29 cellular contexts compared by ENCODE assay signal in the genomic region with DNA sequence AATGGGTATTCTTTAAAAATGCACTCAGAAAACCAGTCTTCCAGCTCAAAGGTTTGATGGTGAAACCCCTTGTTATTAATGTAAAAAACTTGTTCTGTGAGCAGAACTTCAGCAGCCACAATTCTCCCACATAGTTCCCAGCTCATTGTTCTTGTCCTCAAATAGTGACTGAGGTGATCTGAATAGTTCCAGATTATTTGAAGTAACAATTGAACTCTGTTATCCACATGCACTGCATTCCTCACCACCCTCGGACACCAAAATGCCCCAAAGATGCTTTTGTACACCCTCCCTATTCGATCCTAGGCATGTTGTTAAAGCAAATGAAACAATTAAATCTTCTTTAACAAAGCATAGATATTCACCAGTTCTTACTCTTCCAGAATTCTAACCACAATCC.
"Had no signal": no experiment of that assay in that cellular context is flagged by ENCODE, and none has a peak within 500 bp of the region (broad histone marks: within the 10 kb centered on the region; RNA-seq: fewer than 3 reads in every experiment).

No MANE protein-coding gene starts in this region.

- H3K4me1 ChIP-seq: colonic mucosa, gastroesophageal sphincter, tibial nerve had no signal

- DNase-seq: activated CD4-positive, alpha-beta memory T cell treated with anti-CD3 and anti-CD28 coated beads, Interleukin-2, amount 10 ng/mL, durations not matched to agents 7 days and 5 days; activated CD4-positive, alpha-beta T cell treated with anti-CD3 and anti-CD28 coated beads for 48 hours; activated naive CD8-positive, alpha-beta T cell treated with anti-CD3 and anti-CD28 coated beads, Interleukin-2, amount 50 U/mL, for 24 hours; activated T-cell treated with anti-CD3 and anti-CD28 coated beads, Interleukin-2, amount 50 U/mL, for 48 hours; amygdala; colonic mucosa; effector CD8-positive, alpha-beta T cell; islet precursor cell; left cardiac atrium; left ventricle myocardium superior; naive thymus-derived CD8-positive, alpha-beta T cell; SK-N-SH; small intestine; stimulated activated CD4-positive, alpha-beta T cell treated with anti-CD3 and anti-CD28 coated beads, Interleukin-4, amount 100 ng/mL, for 4 hours; stimulated activated CD8-positive, alpha-beta memory T cell treated with anti-CD3 and anti-CD28 coated beads, Interleukin-4, amount 100 ng/mL, for 48 hours; stimulated activated naive CD8-positive, alpha-beta T cell treated with anti-CD3 and anti-CD28 coated beads, Interleukin-15, amount 100 ng/mL, for 72 hours; SW 1271; T1000; WERI-Rb-1 had no signal

- H3K27ac Mint-ChIP-seq: activated CD4-positive, alpha-beta memory T cell treated with anti-CD3 and anti-CD28 coated beads, Interleukin-2, amount 10 ng/mL, durations not matched to agents 7 days and 5 days; activated naive CD4-positive, alpha-beta T cell treated with anti-CD3 and anti-CD28 coated beads, Interleukin-2, amount 50 U/mL, for 24 hours; activated naive CD8-positive, alpha-beta T cell treated with anti-CD3 and anti-CD28 coated beads, Interleukin-2, amount 50 U/mL, for 24 hours; activated T-helper 2 cell treated with anti-CD3 and anti-CD28 coated beads, Interferon-gamma antibody, Interleukin-2, Interleukin-4, amounts not matched to agents 10 μg/mL and 5 μg/mL and 100 μg/mL, durations not matched to agents 14 hours and 24 hours and 36 hours; naive thymus-derived CD8-positive, alpha-beta T cell; stimulated activated memory B cell treated with anti-CD40 and anti-IgM and Interleukin-4, amounts not matched to agents 10 μg/mL and 1 μg/mL and 100 μg/mL, for 72 hours; stimulated activated naive CD8-positive, alpha-beta T cell treated with anti-CD3 and anti-CD28 coated beads, Interleukin-15, amount 100 ng/mL, for 72 hours; T-helper 1 cell treated with Interleukin-12 subunit alpha and Interleukin-12 subunit beta and Interleukin-4 antibody, amounts not matched to agents 30 μg/mL and 1 μg/mL, for 36 hours had no signal

- H3K4me3 Mint-ChIP-seq: activated CD4-positive, alpha-beta memory T cell treated with anti-CD3 and anti-CD28 coated beads, Interleukin-2, amount 10 ng/mL, durations not matched to agents 7 days and 5 days; activated naive CD4-positive, alpha-beta T cell treated with anti-CD3 and anti-CD28 coated beads, Interleukin-2, amount 50 U/mL, for 24 hours; activated naive CD8-positive, alpha-beta T cell treated with anti-CD3 and anti-CD28 coated beads, Interleukin-2, amount 50 U/mL, for 24 hours; central memory CD8-positive, alpha-beta T cell; naive thymus-derived CD8-positive, alpha-beta T cell; stimulated activated memory B cell treated with anti-CD40 and anti-IgM and Interleukin-4, amounts not matched to agents 10 μg/mL and 1 μg/mL and 100 μg/mL, for 72 hours; stimulated activated naive CD8-positive, alpha-beta T cell treated with anti-CD3 and anti-CD28 coated beads, Interleukin-15, amount 100 ng/mL, for 72 hours; T-helper 1 cell treated with Interleukin-12 subunit alpha and Interleukin-12 subunit beta and Interleukin-4 antibody, amounts not matched to agents 30 μg/mL and 1 μg/mL, for 36 hours had no signal

- H3K4me3 ChIP-seq: colonic mucosa, gastroesophageal sphincter, hepatocyte, tibial nerve had no signal

- H3K27me3 Mint-ChIP-seq: activated CD4-positive, alpha-beta memory T cell treated with anti-CD3 and anti-CD28 coated beads, Interleukin-2, amount 10 ng/mL, durations not matched to agents 7 days and 5 days; activated naive CD4-positive, alpha-beta T cell treated with anti-CD3 and anti-CD28 coated beads, Interleukin-2, amount 50 U/mL, for 24 hours; activated naive CD8-positive, alpha-beta T cell treated with anti-CD3 and anti-CD28 coated beads, Interleukin-2, amount 50 U/mL, for 24 hours; central memory CD8-positive, alpha-beta T cell; naive thymus-derived CD8-positive, alpha-beta T cell; stimulated activated memory B cell treated with anti-CD40 and anti-IgM and Interleukin-4, amounts not matched to agents 10 μg/mL and 1 μg/mL and 100 μg/mL, for 72 hours; stimulated activated naive CD8-positive, alpha-beta T cell treated with anti-CD3 and anti-CD28 coated beads, Interleukin-15, amount 100 ng/mL, for 72 hours had no signal

- H3K27ac ChIP-seq: colonic mucosa, gastroesophageal sphincter, hepatocyte, tibial nerve, WERI-Rb-1 had no signal

- H3K9ac ChIP-seq: SK-N-SH had no signal

- H3K4me2 ChIP-seq: hepatocyte, SK-N-SH had no signal

- H3K27me3 ChIP-seq: colonic mucosa, gastroesophageal sphincter, hepatocyte, tibial nerve had no signal

- H3K36me3 ChIP-seq: colonic mucosa, gastroesophageal sphincter, tibial nerve, WERI-Rb-1 had no signal

- H3K36me3 Mint-ChIP-seq: activated naive CD4-positive, alpha-beta T cell treated with anti-CD3 and anti-CD28 coated beads, Interleukin-2, amount 50 U/mL, for 24 hours; naive thymus-derived CD8-positive, alpha-beta T cell; stimulated activated memory B cell treated with anti-CD40 and anti-IgM and Interleukin-4, amounts not matched to agents 10 μg/mL and 1 μg/mL and 100 μg/mL, for 72 hours had no signal

- H3K79me2 ChIP-seq: hepatocyte had no signal

- ATAC-seq: activated CD4-positive, CD25-positive, alpha-beta regulatory T cell treated with anti-CD3 and anti-CD28 coated beads, Interleukin-2, amount 50 U/mL, for 24 hours; activated naive CD8-positive, alpha-beta T cell treated with anti-CD3 and anti-CD28 coated beads, Interleukin-2, amount 50 U/mL, for 24 hours; gastroesophageal sphincter; left cardiac atrium; left ventricle myocardium superior; naive thymus-derived CD8-positive, alpha-beta T cell; sciatic nerve; stimulated activated memory B cell treated with anti-CD40 and anti-IgM and Interleukin-4, amounts not matched to agents 10 μg/mL and 1 μg/mL and 100 μg/mL, for 72 hours; stimulated activated naive CD8-positive, alpha-beta T cell treated with anti-CD3 and anti-CD28 coated beads, Interleukin-15, amount 100 ng/mL, for 72 hours had no signal

- H3K4me1 Mint-ChIP-seq: activated CD4-positive, alpha-beta memory T cell treated with anti-CD3 and anti-CD28 coated beads, Interleukin-2, amount 10 ng/mL, durations not matched to agents 7 days and 5 days; activated naive CD4-positive, alpha-beta T cell treated with anti-CD3 and anti-CD28 coated beads, Interleukin-2, amount 50 U/mL, for 24 hours; activated naive CD8-positive, alpha-beta T cell treated with anti-CD3 and anti-CD28 coated beads, Interleukin-2, amount 50 U/mL, for 24 hours; central memory CD8-positive, alpha-beta T cell; naive thymus-derived CD8-positive, alpha-beta T cell; stimulated activated memory B cell treated with anti-CD40 and anti-IgM and Interleukin-4, amounts not matched to agents 10 μg/mL and 1 μg/mL and 100 μg/mL, for 72 hours; stimulated activated naive CD8-positive, alpha-beta T cell treated with anti-CD3 and anti-CD28 coated beads, Interleukin-15, amount 100 ng/mL, for 72 hours had no signal
